1 cellular context compared by ENCODE assay signal in genomic region chr19:32406161-32407003, GRCh38.
TF ChIP-seq lines count a peak whose summit lies in the region.

No MANE protein-coding gene starts in this region.

TF ChIP-seq in HepG2, 621 proteins besides CTCF, POLR2A, EP300 and RAD21 (continued from another document):
- no peak for TF ChIP-seq ZNF512B (CRISPR knock-in tag; IDR thresholded peaks at IDR 0.05; ENCODE audit: borderline replicate concordance)
- TF ChIP-seq NFKB2 (CRISPR knock-in tag; IDR thresholded peaks at IDR 0.05; ENCODE audit: borderline replicate concordance): 0 out of 2 replicates have a peak, but pooled peaks have one; percentile 2
- no peak for TF ChIP-seq SCMH1 (CRISPR knock-in tag; IDR thresholded peaks at IDR 0.05; ENCODE audit: borderline replicate concordance)
- TF ChIP-seq ZNF747 (CRISPR knock-in tag; IDR thresholded peaks at IDR 0.05; ENCODE audit: borderline replicate concordance): no peak
- TF ChIP-seq, protein P1, sequence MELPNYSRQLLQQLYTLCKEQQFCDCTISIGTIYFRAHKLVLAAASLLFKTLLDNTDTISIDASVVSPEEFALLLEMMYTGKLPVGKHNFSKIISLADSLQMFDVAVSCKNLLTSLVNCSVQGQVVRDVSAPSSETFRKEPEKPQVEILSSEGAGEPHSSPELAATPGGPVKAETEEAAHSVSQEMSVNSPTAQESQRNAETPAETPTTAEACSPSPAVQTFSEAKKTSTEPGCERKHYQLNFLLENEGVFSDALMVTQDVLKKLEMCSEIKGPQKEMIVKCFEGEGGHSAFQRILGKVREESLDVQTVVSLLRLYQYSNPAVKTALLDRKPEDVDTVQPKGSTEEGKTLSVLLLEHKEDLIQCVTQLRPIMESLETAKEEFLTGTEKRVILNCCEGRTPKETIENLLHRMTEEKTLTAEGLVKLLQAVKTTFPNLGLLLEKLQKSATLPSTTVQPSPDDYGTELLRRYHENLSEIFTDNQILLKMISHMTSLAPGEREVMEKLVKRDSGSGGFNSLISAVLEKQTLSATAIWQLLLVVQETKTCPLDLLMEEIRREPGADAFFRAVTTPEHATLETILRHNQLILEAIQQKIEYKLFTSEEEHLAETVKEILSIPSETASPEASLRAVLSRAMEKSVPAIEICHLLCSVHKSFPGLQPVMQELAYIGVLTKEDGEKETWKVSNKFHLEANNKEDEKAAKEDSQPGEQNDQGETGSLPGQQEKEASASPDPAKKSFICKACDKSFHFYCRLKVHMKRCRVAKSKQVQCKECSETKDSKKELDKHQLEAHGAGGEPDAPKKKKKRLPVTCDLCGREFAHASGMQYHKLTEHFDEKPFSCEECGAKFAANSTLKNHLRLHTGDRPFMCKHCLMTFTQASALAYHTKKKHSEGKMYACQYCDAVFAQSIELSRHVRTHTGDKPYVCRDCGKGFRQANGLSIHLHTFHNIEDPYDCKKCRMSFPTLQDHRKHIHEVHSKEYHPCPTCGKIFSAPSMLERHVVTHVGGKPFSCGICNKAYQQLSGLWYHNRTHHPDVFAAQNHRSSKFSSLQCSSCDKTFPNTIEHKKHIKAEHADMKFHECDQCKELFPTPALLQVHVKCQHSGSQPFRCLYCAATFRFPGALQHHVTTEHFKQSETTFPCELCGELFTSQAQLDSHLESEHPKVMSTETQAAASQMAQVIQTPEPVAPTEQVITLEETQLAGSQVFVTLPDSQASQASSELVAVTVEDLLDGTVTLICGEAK (IDR thresholded peaks at IDR 0.05): no peak
- TF ChIP-seq, protein P1 (CRISPR knock-in tag; IDR thresholded peaks at IDR 0.05): 0 out of 2 replicates have a peak, but pooled peaks have one; percentile 26
- TF ChIP-seq GABPA (IDR thresholded peaks at IDR 0.05; ENCODE audit: low read depth, low read length): no peak
- TF ChIP-seq GABPA (CRISPR knock-in tag; IDR thresholded peaks at IDR 0.05; ENCODE audit: low read depth): peak; percentile 4; the same call in 1 of the 2 replicates
- peak; percentile 31; the same call in 1 of the 2 replicates for TF ChIP-seq ZNF142 (CRISPR knock-in tag; IDR thresholded peaks at IDR 0.05)
- TF ChIP-seq, protein P2, sequence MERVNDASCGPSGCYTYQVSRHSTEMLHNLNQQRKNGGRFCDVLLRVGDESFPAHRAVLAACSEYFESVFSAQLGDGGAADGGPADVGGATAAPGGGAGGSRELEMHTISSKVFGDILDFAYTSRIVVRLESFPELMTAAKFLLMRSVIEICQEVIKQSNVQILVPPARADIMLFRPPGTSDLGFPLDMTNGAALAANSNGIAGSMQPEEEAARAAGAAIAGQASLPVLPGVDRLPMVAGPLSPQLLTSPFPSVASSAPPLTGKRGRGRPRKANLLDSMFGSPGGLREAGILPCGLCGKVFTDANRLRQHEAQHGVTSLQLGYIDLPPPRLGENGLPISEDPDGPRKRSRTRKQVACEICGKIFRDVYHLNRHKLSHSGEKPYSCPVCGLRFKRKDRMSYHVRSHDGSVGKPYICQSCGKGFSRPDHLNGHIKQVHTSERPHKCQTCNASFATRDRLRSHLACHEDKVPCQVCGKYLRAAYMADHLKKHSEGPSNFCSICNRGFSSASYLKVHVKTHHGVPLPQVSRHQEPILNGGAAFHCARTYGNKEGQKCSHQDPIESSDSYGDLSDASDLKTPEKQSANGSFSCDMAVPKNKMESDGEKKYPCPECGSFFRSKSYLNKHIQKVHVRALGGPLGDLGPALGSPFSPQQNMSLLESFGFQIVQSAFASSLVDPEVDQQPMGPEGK (CRISPR knock-in tag; IDR thresholded peaks at IDR 0.05): no peak
- TF ChIP-seq ZSCAN31 (CRISPR knock-in tag; IDR thresholded peaks at IDR 0.05; ENCODE audit: low read depth): no peak
- TF ChIP-seq PRMT3 (CRISPR knock-in tag; IDR thresholded peaks at IDR 0.05; ENCODE audit: borderline replicate concordance, low read depth): 0 out of 2 replicates have a peak, but pooled peaks have one; percentile 17
- TF ChIP-seq EEA1 (CRISPR knock-in tag; IDR thresholded peaks at IDR 0.05; ENCODE audit: borderline replicate concordance): peak; percentile 32; the same call in 1 of the 2 replicates
- 0 out of 2 replicates have a peak, but pooled peaks have one; percentile 25 for TF ChIP-seq ZBTB4 (CRISPR knock-in tag; IDR thresholded peaks at IDR 0.05; ENCODE audit: borderline replicate concordance)
- TF ChIP-seq ZNF766 (CRISPR knock-in tag; IDR thresholded peaks at IDR 0.05; ENCODE audit: borderline replicate concordance): 0 out of 2 replicates have a peak, but pooled peaks have one; percentile 5
- TF ChIP-seq ZMYM4 (CRISPR knock-in tag; IDR thresholded peaks at IDR 0.05): 0 out of 2 replicates have a peak, but pooled peaks have one; percentile 6
